In genomic region chr5:60810438-60811085, GRCh38 we compare ENCODE assay signal across 12 cellular contexts. TPM values are rescaled to one million over a fixed set of nuclear protein-coding genes. Genes with fewer than 3 reads are reported as not detected.
A peak's percentile ranks its signal among the peaks of the same experiment; 100 is the strongest.
DNase-seq lines count a peak whose midpoint lies in the region; ATAC-seq and TF ChIP-seq lines count a peak whose summit lies in the region.
"Had no signal": no experiment of that assay in that cellular context is flagged by ENCODE, and none has a peak within 500 bp of the region (broad histone marks: within the 10 kb centered on the region; RNA-seq: fewer than 3 reads in every experiment).

No MANE protein-coding gene starts in this region.

- TF ChIP-seq CTCF in PC-3 (conservative IDR thresholded peaks at IDR 0.05; ENCODE audit: low read depth, low read length): no peak

- no peak overlapping the region for H3K27ac Mint-ChIP-seq in activated T-cell treated with anti-CD3 and anti-CD28 coated beads, Interleukin-2, amount 50 U/mL, for 24 hours
- H3K27ac Mint-ChIP-seq: activated CD4-positive, alpha-beta memory T cell treated with anti-CD3 and anti-CD28 coated beads for 36 hours; IgD-negative memory B cell had no signal

- H3K27me3 ChIP-seq in PC-3 (ENCODE audit: low read length): no peaks in the 10 kb centered on the region
- H3K27me3 ChIP-seq: colonic mucosa had no signal

- H3K9me2 ChIP-seq in PC-3 (replicated peaks; ENCODE audit: low read length): no peaks in the 10 kb centered on the region

- H3K4me1 Mint-ChIP-seq in activated T-cell treated with anti-CD3 and anti-CD28 coated beads, Interleukin-2, amount 50 U/mL, for 24 hours (ENCODE audit: low read depth): no peaks in the 10 kb centered on the region

- ATAC-seq in GM19025 (IDR thresholded peaks at IDR 0.05; ENCODE audit: low read depth, unreplicated experiment) (peak; percentile 93), HG02840 (IDR thresholded peaks at IDR 0.05; ENCODE audit: low FRiP score, unreplicated experiment) (peak; percentile 83), PC-3 (peak; percentile 99), HG02885 (IDR thresholded peaks at IDR 0.05; ENCODE audit: poor library complexity, unreplicated experiment) (no peak)
- ATAC-seq: left ventricle myocardium superior had no signal

- H3K4me1 ChIP-seq in PC-3 (ENCODE audit: insufficient read depth, low read length): peaks cover 22% of the 10 kb centered on the region
- H3K4me1 ChIP-seq: colonic mucosa had no signal

- no peak overlapping the region for H2AFZ ChIP-seq in PC-3 (ENCODE audit: low read length)

- CTCF ChIA-PET in PC-3 (lab: Charles Lee): no interaction called here

- peaks cover 10% of the 10 kb centered on the region for H3K27me3 Mint-ChIP-seq in activated T-cell treated with anti-CD3 and anti-CD28 coated beads, Interleukin-2, amount 50 U/mL, for 24 hours

- H3K36me3 ChIP-seq in PC-3 (ENCODE audit: low read depth, low read length): no peaks in the 10 kb centered on the region
- H3K36me3 ChIP-seq: colonic mucosa had no signal

- no peak overlapping the region for H3K27ac ChIP-seq in PC-3 (ENCODE audit: low read length)
- H3K27ac ChIP-seq: colonic mucosa had no signal

- H3K9ac ChIP-seq in PC-3 (ENCODE audit: low read length): no peak overlapping the region

- H3K79me2 ChIP-seq in PC-3 (ENCODE audit: low read length): no peaks in the 10 kb centered on the region

- H4K20me1 ChIP-seq in PC-3 (ENCODE audit: low read length): no peaks in the 10 kb centered on the region

- BruUV-seq in PC-3 (replicated peaks; lab: Mats Ljungman, UMichigan): no TSS peak

- POLR2A ChIA-PET in PC-3 (lab: Charles Lee; ENCODE audit: unreplicated experiment): no interaction called here

- H3K9me3 Mint-ChIP-seq in activated T-cell treated with anti-CD3 and anti-CD28 coated beads, Interleukin-2, amount 50 U/mL, for 24 hours: no peaks in the 10 kb centered on the region
- H3K9me3 Mint-ChIP-seq: activated CD4-positive, alpha-beta memory T cell treated with anti-CD3 and anti-CD28 coated beads for 36 hours had no signal

- no peaks in the 10 kb centered on the region for H3F3A ChIP-seq in PC-3 (ENCODE audit: low read length, unreplicated experiment)

- peak overlapping the region; percentile 49 for H3K4me2 ChIP-seq in PC-3 (ENCODE audit: low read length)

- H3K9me3 ChIP-seq in PC-3 (ENCODE audit: low read length): no peaks in the 10 kb centered on the region
- H3K9me3 ChIP-seq: colonic mucosa had no signal

- peak overlapping the region; percentile 22; the same call in 1 of the 2 replicates for H3K4me3 ChIP-seq in PC-3 (ENCODE audit: low read length)
- H3K4me3 ChIP-seq: colonic mucosa had no signal

- H3K4me3 Mint-ChIP-seq in activated T-cell treated with anti-CD3 and anti-CD28 coated beads, Interleukin-2, amount 50 U/mL, for 24 hours: no peak overlapping the region
- H3K4me3 Mint-ChIP-seq: activated CD4-positive, alpha-beta memory T cell treated with anti-CD3 and anti-CD28 coated beads for 36 hours; IgD-negative memory B cell had no signal

- H3K36me3 Mint-ChIP-seq in activated T-cell treated with anti-CD3 and anti-CD28 coated beads, Interleukin-2, amount 50 U/mL, for 24 hours (ENCODE audit: low read depth): no peaks in the 10 kb centered on the region
- H3K36me3 Mint-ChIP-seq: activated CD4-positive, alpha-beta memory T cell treated with anti-CD3 and anti-CD28 coated beads for 36 hours had no signal

- intact Hi-C loops in PC-3 (cut with micrococcal nuclease): loop anchor here (1.0 kb wide), 1 partner anchor 132 kb away; no protein-coding TSS in a partner anchor

- DNase-seq in PC-3: peak; percentile 74
- DNase-seq in myocyte (ENCODE audit: low read depth): peak; percentile 9
- no peak for DNase-seq in activated naive CD4-positive, alpha-beta T cell treated with anti-CD3 and anti-CD28 coated beads, Interleukin-2, amount 50 U/mL, for 16 hours
- no peak for DNase-seq in activated T-cell treated with anti-CD3 and anti-CD28 coated beads, Interleukin-2, amount 50 U/mL, for 24 hours
- no peak for DNase-seq in NCI-H1092 (lab: John Stamatoyannopoulos, UW)
- DNase-seq: activated CD4-positive, alpha-beta memory T cell treated with anti-CD3 and anti-CD28 coated beads for 36 hours; colonic mucosa; left ventricle myocardium superior had no signal

RNA-seq across cellular contexts. Expression of gene ELOVL7, which starts 33.5 kb away (rescaled TPM):
- total RNA-seq in PC-3 (2014; rRNA removed): 0.69 and 1.2 TPM in 2 replicates
- 0.13 TPM in 1 of 2 replicates, not detected in the other for total RNA-seq in myocyte
- polyA plus RNA-seq in myocyte (2012): 0.03 TPM

Comparison
In these comparisons a context has a peak if more than half of its experiments do, and no peak if none do; other contexts are left out.
1. DNase-seq: peak in PC-3 (single experiment) and myocyte (single experiment); none in activated naive CD4-positive, alpha-beta T cell treated with anti-CD3 and anti-CD28 coated beads, Interleukin-2, amount 50 U/mL, for 16 hours (single experiment), activated T-cell treated with anti-CD3 and anti-CD28 coated beads, Interleukin-2, amount 50 U/mL, for 24 hours (single experiment) and NCI-H1092 (single experiment).